ENCODE assay signal across 14 cellular contexts in the genomic region with DNA sequence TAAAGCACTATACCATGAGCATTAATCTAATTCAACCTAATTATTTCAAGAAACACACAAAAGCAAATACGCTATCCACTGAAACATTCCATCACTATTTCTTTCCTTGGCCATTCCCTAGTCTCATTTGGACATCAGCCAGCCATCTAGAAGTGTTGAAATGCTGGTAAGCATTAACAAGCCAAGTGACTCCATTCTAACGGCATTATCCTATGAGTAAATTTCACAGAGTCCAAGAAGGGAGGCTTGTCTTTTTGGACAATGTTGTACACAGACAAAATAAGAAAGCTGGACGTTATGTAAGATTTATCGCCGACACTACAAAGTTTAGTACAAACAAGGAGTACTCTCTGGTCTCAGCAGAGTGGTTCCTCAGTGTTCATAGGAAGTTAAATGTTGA.
A peak's percentile ranks its signal among the peaks of the same experiment; 100 is the strongest.
DNase-seq lines count a peak whose midpoint lies in the region; ATAC-seq and TF ChIP-seq lines count a peak whose summit lies in the region.
"Had no signal": no experiment of that assay in that cellular context is flagged by ENCODE, and none has a peak within 500 bp of the region (broad histone marks: within the 10 kb centered on the region; RNA-seq: fewer than 3 reads in every experiment).

No MANE protein-coding gene starts in this region.

- no peak overlapping the region for H3K4ac ChIP-seq in IMR-90 (ENCODE audit: low read depth, low read length)

- H2AK9ac ChIP-seq in IMR-90 (replicated peaks; ENCODE audit: low read depth, low read length, poor library complexity), result no peak overlapping the region

- no peak for TF ChIP-seq POLR2A in IMR-90 (IDR thresholded peaks at IDR 0.05; ENCODE audit: low read depth, low read length)

- no peak overlapping the region for H3K27ac ChIP-seq in IMR-90 (ENCODE audit: insufficient read depth, low read length)
- H3K27ac ChIP-seq: ascending aorta had no signal

- H3K4me3 ChIP-seq in IMR-90 (ENCODE audit: insufficient read depth, low read depth, low read length) (no peak overlapping the region), cardiac fibroblast (replicated peaks in 1 of 2; ENCODE audit: low read depth in 2 of 2, low read length in 2 of 2) (no peak overlapping the region)
- H3K4me3 ChIP-seq: ascending aorta had no signal

- no peak overlapping the region; the same call in 1 of the 2 replicates for H2AK5ac ChIP-seq in IMR-90 (ENCODE audit: low read depth, low read length)

- dilution Hi-C loops in IMR-90 (cut with HindIII; ENCODE audit: low sequenced_read_pairs, unreplicated experiment), result no loop called here

- no TSS peak for BruUV-seq in IMR-90 (replicated peaks; lab: Mats Ljungman, UMichigan)

- H4K20me1 ChIP-seq in IMR-90 (ENCODE audit: insufficient read depth, low read length), result no peaks in the 10 kb centered on the region

- H2BK5ac ChIP-seq in IMR-90 (ENCODE audit: low read depth, low read length, poor library complexity, severe bottlenecking), result no peak overlapping the region

- POLR2A ChIA-PET in IMR-90 (lab: Charles Lee; ENCODE audit: unreplicated experiment), result no interaction called here

- intact Hi-C loops in IMR-90 (cut with micrococcal nuclease), result no loop called here

- peak; percentile 43 for DNase-seq in COR-L47 (lab: John Stamatoyannopoulos, UW)
- DNase-seq in IMR-90, result peak; percentile 4
- DNase-seq in cardiac fibroblast (ENCODE audit: low read depth in 2 of 2), result peak; percentile 81 to 91
- DNase-seq in lung microvascular endothelial cell (ENCODE audit: low read depth in 2 of 2), result peak; percentile 16 to 47
- no peak for DNase-seq in OCI-M1 (lab: John Stamatoyannopoulos, UW)
- DNase-seq in NCI-H187 (lab: John Stamatoyannopoulos, UW), result no peak
- DNase-seq: activated CD4-positive, alpha-beta memory T cell treated with anti-CD3 and anti-CD28 coated beads for 36 hours; MM.1S; NCI-H2081 treated with DMSO at 0.1 percent for 48 hours; stimulated activated CD4-positive, alpha-beta T cell treated with anti-CD3 and anti-CD28 coated beads, Interleukin-2, amount 100 ng/mL, for 48 hours; trophoblast cell had no signal

- no peak overlapping the region; the same call in 1 of the 2 replicates for H3K23ac ChIP-seq in IMR-90 (ENCODE audit: low read depth, low read length)

- H3K4me2 ChIP-seq in IMR-90 (ENCODE audit: low read depth, low read length), result no peak overlapping the region; the same call in 1 of the 2 replicates

- no peaks in the 10 kb centered on the region for H3K27me3 ChIP-seq in IMR-90 (ENCODE audit: control insufficient read depth, insufficient read depth, low read length)
- H3K27me3 ChIP-seq: ascending aorta had no signal

- ATAC-seq in IMR-90 (ENCODE audit: low read depth) (peak; percentile 19; the same call in 1 of the 2 replicates), GM21576 (IDR thresholded peaks at IDR 0.05; ENCODE audit: unreplicated experiment) (no peak), HG02623 (IDR thresholded peaks at IDR 0.05; ENCODE audit: unreplicated experiment) (no peak)

- WGBS in IMR-90 (ENCODE audit: extremely low coverage in 2 of 2, insufficient read length in 1 of 2), 2 experiments, result no CpG with 5 or more reads among the region's 5 CpGs

- CTCF ChIA-PET in IMR-90 (lab: Yijun Ruan, JAX), result no interaction called here

- no peak overlapping the region for H3K14ac ChIP-seq in IMR-90 (replicated peaks; ENCODE audit: low read depth, low read length)

- H3K79me1 ChIP-seq in IMR-90 (ENCODE audit: low read depth in 1 of 2, low read length in 2 of 2), result no peaks in the 10 kb centered on the region

- peak overlapping the region; percentile 0 for H2AFZ ChIP-seq in IMR-90 (replicated peaks; ENCODE audit: low read length, poor library complexity)

- H3K9me3 ChIP-seq in IMR-90 (ENCODE audit: control insufficient read depth, insufficient read depth, low read length), result no peaks in the 10 kb centered on the region
- H3K9me3 ChIP-seq: ascending aorta had no signal

- H4K91ac ChIP-seq in IMR-90 (ENCODE audit: insufficient read depth, low read depth, low read length), result no peak overlapping the region

- H2BK120ac ChIP-seq in IMR-90 (ENCODE audit: low read depth, low read length), result peak overlapping the region; percentile 1; the same call in 1 of the 2 replicates

- peak overlapping the region in 1 of 2 experiments; percentile 0; a peak in 1 of 4 replicates for H4K8ac ChIP-seq in IMR-90 (ENCODE audit: low read depth in 2 of 2, low read length in 2 of 2)

- H2BK20ac ChIP-seq in IMR-90 (ENCODE audit: low read depth, low read length), result peak overlapping the region; percentile 32; the same call in 1 of the 2 replicates

- peaks cover 2% of the 10 kb centered on the region; the same call in 1 of the 2 replicates for H3K9me1 ChIP-seq in IMR-90 (ENCODE audit: insufficient read depth, low read length)

- in situ Hi-C loops in IMR-90 (cut with MboI; ENCODE audit: low sequenced_read_pairs), result no loop called here

- H2BK15ac ChIP-seq in IMR-90 (ENCODE audit: low read depth, low read length), result no peak overlapping the region

- no peak for TF ChIP-seq CTCF in IMR-90 (conservative IDR thresholded peaks at IDR 0.05; ENCODE audit: low read depth, low read length)
- TF ChIP-seq CTCF in cardiac fibroblast (IDR thresholded peaks at IDR 0.05; ENCODE audit: low read depth, low read length), result no peak

- H3K4me1 ChIP-seq in IMR-90 (ENCODE audit: control insufficient read depth, insufficient read depth, low read length), result peaks cover 2% of the 10 kb centered on the region
- H3K4me1 ChIP-seq: ascending aorta had no signal

- no peak overlapping the region for H3K18ac ChIP-seq in IMR-90 (ENCODE audit: low read depth, low read length)

- H4K5ac ChIP-seq in IMR-90 (ENCODE audit: low read depth, low read length), result no peak overlapping the region; the same call in 1 of the 2 replicates

- TF ChIP-seq RAD21 in IMR-90 (IDR thresholded peaks at IDR 0.05; ENCODE audit: low read length), result no peak

- H3K56ac ChIP-seq in IMR-90 (ENCODE audit: extremely low read depth, insufficient read depth, low read length), result no peak overlapping the region

- no peaks in the 10 kb centered on the region for H3K36me3 ChIP-seq in IMR-90 (ENCODE audit: control insufficient read depth, insufficient read depth, low read length)
- H3K36me3 ChIP-seq: ascending aorta had no signal

- no peak overlapping the region for H3K9ac ChIP-seq in IMR-90 (ENCODE audit: low read depth, low read length)

TF ChIP-seq in IMR-90, 13 proteins besides CTCF, POLR2A, EP300 and RAD21:
- TF ChIP-seq RFX5 (IDR thresholded peaks at IDR 0.05; ENCODE audit: low read depth, low read length), result no peak
- TF ChIP-seq FOS (IDR thresholded peaks at IDR 0.05; ENCODE audit: low read depth, low read length), result no peak
- no peak for TF ChIP-seq MAZ (IDR thresholded peaks at IDR 0.05; ENCODE audit: borderline replicate concordance, low read depth, low read length)
- TF ChIP-seq, protein P1, sequence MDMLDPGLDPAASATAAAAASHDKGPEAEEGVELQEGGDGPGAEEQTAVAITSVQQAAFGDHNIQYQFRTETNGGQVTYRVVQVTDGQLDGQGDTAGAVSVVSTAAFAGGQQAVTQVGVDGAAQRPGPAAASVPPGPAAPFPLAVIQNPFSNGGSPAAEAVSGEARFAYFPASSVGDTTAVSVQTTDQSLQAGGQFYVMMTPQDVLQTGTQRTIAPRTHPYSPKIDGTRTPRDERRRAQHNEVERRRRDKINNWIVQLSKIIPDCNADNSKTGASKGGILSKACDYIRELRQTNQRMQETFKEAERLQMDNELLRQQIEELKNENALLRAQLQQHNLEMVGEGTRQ (IDR thresholded peaks at IDR 0.05; ENCODE audit: low read depth, low read length), result no peak
- no peak for TF ChIP-seq MAFK (IDR thresholded peaks at IDR 0.05; ENCODE audit: low read depth, low read length)
- no peak for TF ChIP-seq SMC3 (IDR thresholded peaks at IDR 0.05; ENCODE audit: low read depth, low read length)
- TF ChIP-seq CHD1 (IDR thresholded peaks at IDR 0.05; ENCODE audit: low read depth, low read length), result no peak
- no peak for TF ChIP-seq BHLHE40 (IDR thresholded peaks at IDR 0.05; ENCODE audit: low read depth, low read length)
- no peak for TF ChIP-seq NFE2L2 (IDR thresholded peaks at IDR 0.05; ENCODE audit: low read depth, low read length)

Comparison
In these comparisons a context has a peak if more than half of its experiments do, and no peak if none do; other contexts are left out.
1. DNase-seq: peak in COR-L47 (single experiment), IMR-90 (single experiment), cardiac fibroblast (2 of 2) and lung microvascular endothelial cell (2 of 2); none in OCI-M1 (single experiment) and NCI-H187 (0 of 2).